ENCODE assay signal across 8 cellular contexts in genomic region chr11:75174781-75175370, GRCh38. TPM values are rescaled to one million over a fixed set of nuclear protein-coding genes. Genes with fewer than 3 reads are reported as not detected.
DNase-seq lines count a peak whose midpoint lies in the region; ATAC-seq, FAIRE-seq and TF ChIP-seq lines count a peak whose summit lies in the region.

No MANE protein-coding gene starts in this region.

- no peak overlapping the region for H3K4me2 ChIP-seq in A549

- H3K9me3 ChIP-seq in A549 (no peaks in the 10 kb centered on the region), lung (ENCODE audit: control insufficient read depth in 2 of 2, insufficient read depth in 1 of 2, low read length in 1 of 2) (no peaks in the 10 kb centered on the region)

- WGBS in A549 (ENCODE audit: missing lambda C conversion rate): 46% methylated on average over 7 of the region's 7 CpGs
- WGBS in lung, 2 donors: 16 to 34% methylated on average over 7 of the region's 7 CpGs

- no peaks in the 10 kb centered on the region for H3K9me3 Mint-ChIP-seq in HFFc6

- H3K36me3 ChIP-seq in lung (ENCODE audit: control insufficient read depth in 2 of 2, insufficient read depth in 2 of 2, low read length in 2 of 2): peaks cover 0 to 7% of the 10 kb centered on the region in 2 donors

- DNase-seq in A549 (ENCODE audit: low read depth in 1 of 2, low spot score in 1 of 2) (no peak), HFFc6 (peak; percentile 13), lung (ENCODE audit: low spot score) (no peak), T1000 (lab: John Stamatoyannopoulos, UW) (no peak), dedifferentiated amniotic fluid mesenchymal stem cell (ENCODE audit: extremely low spot score) (no peak), frontal cortex (ENCODE audit: low spot score in 2 of 2) (no peak), NCI-H510A treated with DMSO at 0.1 percent for 48 hours (lab: John Stamatoyannopoulos, UW) (no peak)

- no peak overlapping the region for H3K4me3 ChIP-seq in A549
- H3K4me3 ChIP-seq in lung: no peak overlapping the region

- TF ChIP-seq EP300 in A549 (IDR thresholded peaks at IDR 0.05): no peak

- H3K4me1 ChIP-seq in A549: no peaks in the 10 kb centered on the region
- H3K4me1 ChIP-seq in lung (ENCODE audit: control insufficient read depth in 2 of 2, insufficient read depth in 2 of 2, low read length in 2 of 2): peaks cover 5% of the 10 kb centered on the region in 2 donors

- ATAC-seq in A549: peak in 1 of 2 experiments; percentile 53; a peak in 1 of 6 replicates
- peak; percentile 43 for ATAC-seq in lung (ENCODE audit: insufficient read depth, low FRiP score)

- POLR2A ChIA-PET in A549 (lab: Yijun Ruan, JAX): no interaction called here

- peaks cover 7% of the 10 kb centered on the region; the same call in 1 of the 2 replicates for H3K4me1 Mint-ChIP-seq in HFFc6 (ENCODE audit: low read depth)

- no peak for TF ChIP-seq POLR2A in A549 (IDR thresholded peaks at IDR 0.05; ENCODE audit: low read length)

- no peak for TF ChIP-seq CTCF in A549 (IDR thresholded peaks at IDR 0.05)
- TF ChIP-seq CTCF in HFFc6 (IDR thresholded peaks at IDR 0.05): no peak
- TF ChIP-seq CTCF in lung (IDR thresholded peaks at IDR 0.05; ENCODE audit: control extremely low read depth, extremely low read depth): no peak

- TF ChIP-seq RAD21 in A549 (conservative IDR thresholded peaks at IDR 0.05 in 1 of 2, IDR thresholded peaks at IDR 0.05 in 1 of 2): no peak

- H3K27ac Mint-ChIP-seq in HFFc6: no peak overlapping the region

- H3K27ac ChIP-seq in A549 (no peak overlapping the region), angular gyrus (ENCODE audit: low read depth, low read length) (peak overlapping the region; percentile 67), lung (ENCODE audit: low read depth in 1 of 2, low read length in 1 of 2) (peak overlapping the region; percentile 22 to 73)

- FAIRE-seq in A549 (lab: Jason Lieb, UNC) (no peak), frontal cortex (lab: Jason Lieb, UNC) (no peak)

- H3K27me3 ChIP-seq in lung (ENCODE audit: control insufficient read depth, insufficient read depth): no peaks in the 10 kb centered on the region

- H3K27me3 Mint-ChIP-seq in HFFc6 (ENCODE audit: insufficient read depth): peaks cover 65% of the 10 kb centered on the region

- H3K4me3 Mint-ChIP-seq in HFFc6: no peak overlapping the region

- CTCF ChIA-PET in A549 (lab: Yijun Ruan, JAX): interaction anchor here (0.8 to 2.9 kb wide), 4 partner anchors 30 to 35 kb away, joined by 3 to 11 read pairs (median 6); no protein-coding TSS in a partner anchor

- no peaks in the 10 kb centered on the region for H3K36me3 Mint-ChIP-seq in HFFc6 (ENCODE audit: low read depth)

TF ChIP-seq in A549, 52 proteins besides CTCF, POLR2A, EP300 and RAD21:
- TF ChIP-seq HEYL (CRISPR knock-in tag; IDR thresholded peaks at IDR 0.05) (no peak), PHF8 (IDR thresholded peaks at IDR 0.05; ENCODE audit: borderline replicate concordance, low read depth) (no peak), USF2 (IDR thresholded peaks at IDR 0.05) (peak; percentile 72)

RNA-seq across cellular contexts. Expression of gene SLCO2B1, which starts 24.0 kb away (rescaled TPM):
- 4.6 and 4.9 TPM in 2 replicates for polyA plus RNA-seq in A549 (2011; rRNA removed)
- 3.3 and 5.5 TPM in 2 replicates for polyA plus RNA-seq in A549 (2012; cell fraction: cytosol; rRNA removed)
- 10.9 and 15.2 TPM in 2 replicates for polyA plus RNA-seq in A549 (2012; cell fraction: nucleus; rRNA removed)
- polyA plus RNA-seq in A549 (2017; fragmentation: RNase III; extraction: RNeasy Plus Mini Kit Qiagen cat#74134 plus additional on column Dnase treatment): 4.5 to 6.9 TPM (median 5.2 TPM) in 3 replicates
- polyA minus RNA-seq in A549 (2011; rRNA and poly(A)+ RNA removed): 4.3 and 9.0 TPM in 2 replicates
- total RNA-seq in HFFc6 (2021; fragmentation: NEBNext Ultra II Directional; extraction: Animal tissue kit (Norgen Biotek cat#: 25700)): not detected
- 100 to 1,000 TPM in 1 of 2 donors, 10 to 100 TPM in 1; 45.6 to 244 TPM for total RNA-seq in lung
- polyA plus RNA-seq in lung: 10 to 100 TPM; 22.2 to 64.8 TPM
- 5.7 TPM for total RNA-seq in frontal cortex

Comparison
In these comparisons a context has a peak if more than half of its experiments do, and no peak if none do; other contexts are left out.
1. H3K27ac ChIP-seq: peak in angular gyrus (single experiment) and lung (2 of 2); none in A549 (0 of 2).